1 cellular context compared by ENCODE assay signal in the genomic region with DNA sequence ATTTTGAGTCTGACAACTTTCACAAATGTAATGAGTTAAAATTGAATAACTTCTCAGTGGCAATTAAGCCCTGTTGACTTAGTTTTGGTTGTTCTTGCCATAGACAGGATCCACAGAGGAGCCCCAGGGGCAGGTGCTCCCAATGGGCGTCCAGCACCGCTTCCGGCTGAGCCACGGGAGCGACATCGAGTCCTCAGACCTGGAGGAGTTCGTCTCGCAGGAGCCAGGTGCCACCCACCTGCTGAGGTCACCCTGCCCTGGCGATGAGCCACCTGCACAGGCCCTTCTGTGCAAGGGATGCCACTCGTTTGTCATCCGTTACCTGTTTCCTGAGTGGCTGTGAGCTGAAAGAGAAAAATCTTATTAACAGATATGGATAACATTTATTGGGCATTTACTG.
TF ChIP-seq lines count a peak whose summit lies in the region.

No MANE protein-coding gene starts in this region.

TF ChIP-seq in IMR-90, 13 proteins besides CTCF, POLR2A, EP300 and RAD21:
- TF ChIP-seq CEBPB (IDR thresholded peaks at IDR 0.05; ENCODE audit: low read depth, low read length) = no peak
- no peak for TF ChIP-seq SMC3 (IDR thresholded peaks at IDR 0.05; ENCODE audit: low read depth, low read length)
- TF ChIP-seq, protein P1, sequence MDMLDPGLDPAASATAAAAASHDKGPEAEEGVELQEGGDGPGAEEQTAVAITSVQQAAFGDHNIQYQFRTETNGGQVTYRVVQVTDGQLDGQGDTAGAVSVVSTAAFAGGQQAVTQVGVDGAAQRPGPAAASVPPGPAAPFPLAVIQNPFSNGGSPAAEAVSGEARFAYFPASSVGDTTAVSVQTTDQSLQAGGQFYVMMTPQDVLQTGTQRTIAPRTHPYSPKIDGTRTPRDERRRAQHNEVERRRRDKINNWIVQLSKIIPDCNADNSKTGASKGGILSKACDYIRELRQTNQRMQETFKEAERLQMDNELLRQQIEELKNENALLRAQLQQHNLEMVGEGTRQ (IDR thresholded peaks at IDR 0.05; ENCODE audit: low read depth, low read length) = no peak
- no peak for TF ChIP-seq NFE2L2 (IDR thresholded peaks at IDR 0.05; ENCODE audit: low read depth, low read length)
- TF ChIP-seq, protein P2, sequence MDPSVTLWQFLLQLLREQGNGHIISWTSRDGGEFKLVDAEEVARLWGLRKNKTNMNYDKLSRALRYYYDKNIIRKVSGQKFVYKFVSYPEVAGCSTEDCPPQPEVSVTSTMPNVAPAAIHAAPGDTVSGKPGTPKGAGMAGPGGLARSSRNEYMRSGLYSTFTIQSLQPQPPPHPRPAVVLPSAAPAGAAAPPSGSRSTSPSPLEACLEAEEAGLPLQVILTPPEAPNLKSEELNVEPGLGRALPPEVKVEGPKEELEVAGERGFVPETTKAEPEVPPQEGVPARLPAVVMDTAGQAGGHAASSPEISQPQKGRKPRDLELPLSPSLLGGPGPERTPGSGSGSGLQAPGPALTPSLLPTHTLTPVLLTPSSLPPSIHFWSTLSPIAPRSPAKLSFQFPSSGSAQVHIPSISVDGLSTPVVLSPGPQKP (IDR thresholded peaks at IDR 0.05; ENCODE audit: borderline replicate concordance, low read depth, low read length) = no peak
- no peak for TF ChIP-seq RCOR1 (IDR thresholded peaks at IDR 0.05; ENCODE audit: insufficient replicate concordance, low read length)
- TF ChIP-seq MXI1 (IDR thresholded peaks at IDR 0.05; ENCODE audit: borderline replicate concordance, low read depth, low read length) = no peak
- no peak for TF ChIP-seq CHD1 (IDR thresholded peaks at IDR 0.05; ENCODE audit: low read depth, low read length)
- TF ChIP-seq MAFK (IDR thresholded peaks at IDR 0.05; ENCODE audit: low read depth, low read length) = no peak
- TF ChIP-seq MAZ (IDR thresholded peaks at IDR 0.05; ENCODE audit: borderline replicate concordance, low read depth, low read length) = no peak
- no peak for TF ChIP-seq RFX5 (IDR thresholded peaks at IDR 0.05; ENCODE audit: low read depth, low read length)
- no peak for TF ChIP-seq FOS (IDR thresholded peaks at IDR 0.05; ENCODE audit: low read depth, low read length)
- TF ChIP-seq BHLHE40 (IDR thresholded peaks at IDR 0.05; ENCODE audit: low read depth, low read length) = no peak
